In genomic region chr2:170648037-170648436, GRCh38 we compare ENCODE assay signal across 32 cellular contexts.
"Had no signal": no experiment of that assay in that cellular context is flagged by ENCODE, and none has a peak within 500 bp of the region (broad histone marks: within the 10 kb centered on the region; RNA-seq: fewer than 3 reads in every experiment).

No MANE protein-coding gene starts in this region.

- H3K27me3 Mint-ChIP-seq: central memory CD8-positive, alpha-beta T cell had no signal

- H3K27me3 ChIP-seq: brain microvascular endothelial cell, dorsolateral prefrontal cortex had no signal

- H3K27ac ChIP-seq: brain microvascular endothelial cell, coronary artery, dorsolateral prefrontal cortex had no signal

- H3K36me3 Mint-ChIP-seq: activated CD8-positive, alpha-beta memory T cell treated with anti-CD3 and anti-CD28 coated beads, Interleukin-2, amount 10 ng/mL, durations not matched to agents 7 days and 5 days; activated naive CD4-positive, alpha-beta T cell treated with anti-CD3 and anti-CD28 coated beads, Interleukin-2, amount 50 U/mL, for 24 hours had no signal

- H3K4me3 ChIP-seq: coronary artery, dorsolateral prefrontal cortex had no signal

- H3K9me3 Mint-ChIP-seq: activated CD4-positive, alpha-beta memory T cell treated with anti-CD3 and anti-CD28 coated beads, Interleukin-2, amount 10 ng/mL, durations not matched to agents 7 days and 5 days; activated naive CD4-positive, alpha-beta T cell treated with anti-CD3 and anti-CD28 coated beads for 36 hours; activated naive CD4-positive, alpha-beta T cell treated with anti-CD3 and anti-CD28 coated beads, Interleukin-2, amount 50 U/mL, for 24 hours; activated naive CD8-positive, alpha-beta T cell treated with anti-CD3 and anti-CD28 coated beads for 36 hours; activated T-helper 1 cell treated with anti-CD3 and anti-CD28 coated beads, Interleukin-12 subunit alpha, Interleukin-12 subunit beta, Interleukin-2, Interleukin-4 antibody, amounts not matched to agents 30 ng/mL and 10 ng/mL and 1 ng/mL, durations not matched to agents 14 hours and 24 hours and 36 hours; activated T-helper 2 cell treated with anti-CD3 and anti-CD28 coated beads, Interferon-gamma antibody, Interleukin-2, Interleukin-4, amounts not matched to agents 10 μg/mL and 5 μg/mL and 100 μg/mL, durations not matched to agents 14 hours and 24 hours and 36 hours; central memory CD8-positive, alpha-beta T cell; dendritic cell treated with granulocyte-macrophage colony-stimulating factor and Interleukin-4, amounts not matched to agents 40 ng/mL and 50 ng/mL, for 4 days; endodermal cell; T-helper 2 cell treated with Interferon-gamma antibody and Interleukin-4, amounts not matched to agents 5 μg/mL and 100 μg/mL, for 36 hours had no signal

- H3K36me3 ChIP-seq: brain microvascular endothelial cell had no signal

- DNase-seq: activated CD4-positive, alpha-beta memory T cell treated with anti-CD3 and anti-CD28 coated beads, Interleukin-2, amount 10 ng/mL, durations not matched to agents 7 days and 5 days; activated CD4-positive, alpha-beta T cell treated with anti-CD3 and anti-CD28 coated beads for 4 hours; activated CD4-positive, CD25-positive, alpha-beta regulatory T cell; activated CD4-positive, CD25-positive, alpha-beta regulatory T cell treated with anti-CD3 and anti-CD28 coated beads, Interleukin-2, amount 50 U/mL, for 72 hours; activated CD8-positive, alpha-beta memory T cell treated with anti-CD3 and anti-CD28 coated beads, Interleukin-2, amount 10 ng/mL, durations not matched to agents 7 days and 5 days; activated CD8-positive, alpha-beta memory T cell treated with anti-CD3 and anti-CD28 coated beads, Interleukin-2, amount 50 U/mL, for 4 hours; activated effector memory CD4-positive, alpha-beta T cell treated with anti-CD3 and anti-CD28 coated beads, Interleukin-2, amount 50 U/mL, for 16 hours; activated naive CD4-positive, alpha-beta T cell treated with anti-CD3 and anti-CD28 coated beads for 36 hours; activated naive CD8-positive, alpha-beta T cell treated with anti-CD3 and anti-CD28 coated beads for 36 hours; activated T-cell treated with anti-CD3 and anti-CD28 coated beads, Interleukin-2, amount 50 U/mL, for 1 hour; activated T-cell treated with anti-CD3 and anti-CD28 coated beads, Interleukin-2, amount 50 U/mL, for 48 hours; amniotic stem cell; anterior cingulate cortex; brain microvascular endothelial cell; dorsolateral prefrontal cortex; effector memory CD4-positive, alpha-beta T cell; endodermal cell; foreskin fibroblast; head of caudate nucleus; T-helper 1 cell; T-helper 17 cell; T1000 had no signal

- H3K4me3 Mint-ChIP-seq: activated CD4-positive, alpha-beta memory T cell treated with anti-CD3 and anti-CD28 coated beads, Interleukin-2, amount 10 ng/mL, durations not matched to agents 7 days and 5 days; activated CD8-positive, alpha-beta memory T cell treated with anti-CD3 and anti-CD28 coated beads, Interleukin-2, amount 10 ng/mL, durations not matched to agents 7 days and 5 days; activated naive CD4-positive, alpha-beta T cell treated with anti-CD3 and anti-CD28 coated beads for 36 hours; activated naive CD4-positive, alpha-beta T cell treated with anti-CD3 and anti-CD28 coated beads, Interleukin-2, amount 50 U/mL, for 24 hours; activated naive CD8-positive, alpha-beta T cell treated with anti-CD3 and anti-CD28 coated beads for 36 hours; activated T-helper 1 cell treated with anti-CD3 and anti-CD28 coated beads, Interleukin-12 subunit alpha, Interleukin-12 subunit beta, Interleukin-2, Interleukin-4 antibody, amounts not matched to agents 30 ng/mL and 10 ng/mL and 1 ng/mL, durations not matched to agents 14 hours and 24 hours and 36 hours; central memory CD8-positive, alpha-beta T cell; dendritic cell treated with granulocyte-macrophage colony-stimulating factor and Interleukin-4, amounts not matched to agents 40 ng/mL and 50 ng/mL, for 4 days; endodermal cell; T-helper 17 cell; T-helper 2 cell treated with Interferon-gamma antibody and Interleukin-4, amounts not matched to agents 5 μg/mL and 100 μg/mL, for 36 hours had no signal

- FAIRE-seq: astrocyte, bronchial epithelial cell had no signal

- ATAC-seq: activated CD8-positive, alpha-beta memory T cell treated with anti-CD3 and anti-CD28 coated beads, Interleukin-2, amount 10 ng/mL, durations not matched to agents 7 days and 5 days; esophagus mucosa; T-helper 17 cell had no signal

- H3K27ac Mint-ChIP-seq: activated CD4-positive, alpha-beta memory T cell treated with anti-CD3 and anti-CD28 coated beads, Interleukin-2, amount 10 ng/mL, durations not matched to agents 7 days and 5 days; activated CD8-positive, alpha-beta memory T cell treated with anti-CD3 and anti-CD28 coated beads, Interleukin-2, amount 10 ng/mL, durations not matched to agents 7 days and 5 days; activated naive CD4-positive, alpha-beta T cell treated with anti-CD3 and anti-CD28 coated beads for 36 hours; activated naive CD4-positive, alpha-beta T cell treated with anti-CD3 and anti-CD28 coated beads, Interleukin-2, amount 50 U/mL, for 24 hours; activated naive CD8-positive, alpha-beta T cell treated with anti-CD3 and anti-CD28 coated beads for 36 hours; activated T-helper 1 cell treated with anti-CD3 and anti-CD28 coated beads, Interleukin-12 subunit alpha, Interleukin-12 subunit beta, Interleukin-2, Interleukin-4 antibody, amounts not matched to agents 30 ng/mL and 10 ng/mL and 1 ng/mL, durations not matched to agents 14 hours and 24 hours and 36 hours; activated T-helper 2 cell treated with anti-CD3 and anti-CD28 coated beads, Interferon-gamma antibody, Interleukin-2, Interleukin-4, amounts not matched to agents 10 μg/mL and 5 μg/mL and 100 μg/mL, durations not matched to agents 14 hours and 24 hours and 36 hours; dendritic cell treated with granulocyte-macrophage colony-stimulating factor and Interleukin-4, amounts not matched to agents 40 ng/mL and 50 ng/mL, for 4 days; endodermal cell; T-helper 17 cell; T-helper 2 cell treated with Interferon-gamma antibody and Interleukin-4, amounts not matched to agents 5 μg/mL and 100 μg/mL, for 36 hours had no signal
